Comparison of ENCODE assay signal across 6 cellular contexts in the genomic region with DNA sequence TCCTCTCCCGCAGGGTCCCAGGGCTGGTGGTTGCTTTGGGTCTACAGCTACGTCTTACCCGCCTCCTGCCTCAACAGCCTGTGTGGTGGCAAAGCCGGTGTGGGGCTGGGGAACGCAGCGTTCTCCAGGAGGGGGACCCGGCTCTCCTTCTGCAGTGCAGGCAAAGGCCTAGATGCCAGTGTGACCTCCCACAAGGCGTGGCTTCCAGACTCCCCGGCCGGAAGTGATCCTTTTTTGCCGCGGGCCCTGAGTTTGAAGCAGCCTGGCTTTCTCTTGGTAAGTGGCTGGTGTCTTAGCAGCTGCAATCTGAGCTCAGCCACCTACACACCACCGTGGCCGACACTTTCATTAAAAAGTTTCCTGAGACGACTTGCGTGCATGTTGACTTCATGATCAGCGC. TPM values are rescaled to one million over a fixed set of nuclear protein-coding genes. Genes with fewer than 3 reads are reported as not detected.
"Had no signal": no experiment of that assay in that cellular context is flagged by ENCODE, and none has a peak within 500 bp of the region (broad histone marks: within the 10 kb centered on the region; RNA-seq: fewer than 3 reads in every experiment).

No MANE protein-coding gene starts in this region.

RNA-seq across cellular contexts. Expression of a gene that starts 6.1 kb away (rescaled TPM):
- total RNA-seq: K562, M059J, OCI-LY7, PC-3, SK-MEL-5 had no signal
- polyA plus RNA-seq: IgD-negative memory B cell, K562 had no signal
